23 cellular contexts compared by ENCODE assay signal in the genomic region with DNA sequence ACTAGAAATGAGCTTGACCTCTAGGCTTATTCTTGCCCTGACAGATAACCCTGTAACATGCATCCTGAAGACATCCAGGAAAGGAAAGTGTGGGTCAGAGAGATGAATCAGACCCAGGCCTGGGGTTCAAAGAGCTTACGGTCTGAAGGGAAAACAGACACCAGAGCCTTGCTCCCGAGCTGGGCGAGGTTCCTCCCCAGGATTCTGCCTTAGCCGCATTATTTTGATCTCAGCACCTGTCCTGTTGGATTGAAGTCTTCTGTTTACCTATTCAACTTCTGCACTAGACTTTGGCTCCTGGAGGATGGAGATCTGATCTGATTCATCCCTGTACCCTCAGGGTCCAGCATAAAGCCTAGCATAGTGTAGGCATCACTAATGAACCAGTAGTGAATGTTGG. TPM values are rescaled to one million over a fixed set of nuclear protein-coding genes. Genes with fewer than 3 reads are reported as not detected.
DNase-seq lines count a peak whose midpoint lies in the region; ATAC-seq, FAIRE-seq and TF ChIP-seq lines count a peak whose summit lies in the region.
"Had no signal": no experiment of that assay in that cellular context is flagged by ENCODE, and none has a peak within 500 bp of the region (broad histone marks: within the 10 kb centered on the region; RNA-seq: fewer than 3 reads in every experiment).

No MANE protein-coding gene starts in this region.

- WGBS in heart left ventricle, 4 donors = 57 to 63% (median 60%) methylated on average over 4 of the region's 4 CpGs

- TF ChIP-seq CTCF in right atrium auricular region (IDR thresholded peaks at IDR 0.05) = no peak
- no peak for TF ChIP-seq CTCF in heart left ventricle (IDR thresholded peaks at IDR 0.05)
- no peak for TF ChIP-seq CTCF in tibial artery (IDR thresholded peaks at IDR 0.05)

- FAIRE-seq in GM19239 (lab: Jason Lieb, UNC) = no peak
- FAIRE-seq: HTR-8/SVneo had no signal

- peaks cover 0 to 4% (median 0%) of the 10 kb centered on the region in 5 donors for H3K36me3 Mint-ChIP-seq in naive thymus-derived CD4-positive, alpha-beta T cell
- no peaks in the 10 kb centered on the region for H3K36me3 Mint-ChIP-seq in stimulated activated effector memory CD8-positive, alpha-beta T cell treated with anti-CD3 and anti-CD28 coated beads, Interleukin-12 subunit alpha, Interleukin-12 subunit beta, amount 100 ng/mL, for 72 hours
- H3K36me3 Mint-ChIP-seq: CD4-positive, alpha-beta memory T cell; IgD-negative memory B cell had no signal

- intact Hi-C loops in heart left ventricle (cut with DNase I) (loop anchor here in 1 of 10 donors (5.0 kb wide), 1 partner anchor 48 kb away; no protein-coding TSS in a partner anchor), tibial artery (cut with DNase I; ENCODE audit: low total_unique reads) (no loop called here)
- intact Hi-C loops in naive thymus-derived CD4-positive, alpha-beta T cell (cut with micrococcal nuclease) = no loop called here

- POLR2A ChIA-PET in naive thymus-derived CD4-positive, alpha-beta T cell (lab: Charles Lee) = no interaction called here

- H3K9me3 ChIP-seq in right atrium auricular region = no peaks in the 10 kb centered on the region
- no peaks in the 10 kb centered on the region for H3K9me3 ChIP-seq in heart left ventricle
- no peaks in the 10 kb centered on the region for H3K9me3 ChIP-seq in tibial artery
- H3K9me3 ChIP-seq in naive thymus-derived CD4-positive, alpha-beta T cell (ENCODE audit: control insufficient read depth in 2 of 3, low read length in 3 of 3) = no peaks in the 10 kb centered on the region
- H3K9me3 ChIP-seq: HAP-1 had no signal

- DNase-seq in right atrium auricular region (ENCODE audit: low spot score) (no peak), heart left ventricle (no peak), mesenteric fat pad (ENCODE audit: low spot score) (peak; percentile 16), tibial artery (no peak), GM19239 (ENCODE audit: insufficient read length, low spot score) (no peak)
- DNase-seq in naive thymus-derived CD4-positive, alpha-beta T cell = no peak
- no peak for DNase-seq in stimulated activated effector memory CD8-positive, alpha-beta T cell treated with anti-CD3 and anti-CD28 coated beads, Interleukin-12 subunit alpha, Interleukin-12 subunit beta, amount 100 ng/mL, for 72 hours (ENCODE audit: low spot score in 2 of 2)
- DNase-seq: Calu3; CD4-positive, alpha-beta memory T cell; Kasumi-1; NCI-H1105; NCI-H1694; NCI-H69; NK-92 treated with Interleukin-12 subunit alpha and Interleukin-12 subunit beta, amount 100 ng/mL, for 24 hours; OCI-M1 had no signal

- ATAC-seq in heart left ventricle (no peak), HG03439 (IDR thresholded peaks at IDR 0.05; ENCODE audit: unreplicated experiment) (no peak)
- ATAC-seq in naive thymus-derived CD4-positive, alpha-beta T cell = no peak
- no peak for ATAC-seq in stimulated activated effector memory CD8-positive, alpha-beta T cell treated with anti-CD3 and anti-CD28 coated beads, Interleukin-12 subunit alpha, Interleukin-12 subunit beta, amount 100 ng/mL, for 72 hours

- H3K4me3 ChIP-seq in right atrium auricular region (peak overlapping the region; percentile 31 to 35), heart left ventricle (peak overlapping the region in 3 of 12 donors; percentile 2 to 59 (median 54)), tibial artery (peak overlapping the region; percentile 29 to 35)
- H3K4me3 ChIP-seq in naive thymus-derived CD4-positive, alpha-beta T cell (ENCODE audit: low read length) = no peak overlapping the region
- H3K4me3 ChIP-seq: HAP-1 had no signal

- H3K27ac ChIP-seq in right atrium auricular region (peak overlapping the region; percentile 23 to 88), heart left ventricle (peak overlapping the region in 3 of 12 donors; percentile 9 to 87 (median 87)), tibial artery (no peak overlapping the region)
- H3K27ac ChIP-seq in naive thymus-derived CD4-positive, alpha-beta T cell (ENCODE audit: low read depth, low read length) = no peak overlapping the region
- H3K27ac ChIP-seq: HL-60 had no signal

- H3K27me3 Mint-ChIP-seq in naive thymus-derived CD4-positive, alpha-beta T cell = peaks cover 13 to 28% (median 20%) of the 10 kb centered on the region in 5 donors

- CTCF ChIA-PET in naive thymus-derived CD4-positive, alpha-beta T cell (lab: Charles Lee) = no interaction called here

- no peak for TF ChIP-seq POLR2A in heart left ventricle (IDR thresholded peaks at IDR 0.05)

- no peak overlapping the region for H3K27ac Mint-ChIP-seq in naive thymus-derived CD4-positive, alpha-beta T cell
- H3K27ac Mint-ChIP-seq in stimulated activated effector memory CD8-positive, alpha-beta T cell treated with anti-CD3 and anti-CD28 coated beads, Interleukin-12 subunit alpha, Interleukin-12 subunit beta, amount 100 ng/mL, for 72 hours = no peak overlapping the region
- H3K27ac Mint-ChIP-seq: IgD-negative memory B cell had no signal

- no peaks in the 10 kb centered on the region for H3K4me1 Mint-ChIP-seq in naive thymus-derived CD4-positive, alpha-beta T cell
- H3K4me1 Mint-ChIP-seq in stimulated activated effector memory CD8-positive, alpha-beta T cell treated with anti-CD3 and anti-CD28 coated beads, Interleukin-12 subunit alpha, Interleukin-12 subunit beta, amount 100 ng/mL, for 72 hours = no peaks in the 10 kb centered on the region
- H3K4me1 Mint-ChIP-seq: IgD-negative memory B cell had no signal

- no peaks in the 10 kb centered on the region for H3K27me3 ChIP-seq in right atrium auricular region
- H3K27me3 ChIP-seq in heart left ventricle = no peaks in the 10 kb centered on the region
- H3K27me3 ChIP-seq in tibial artery = peaks cover 0 to 5% of the 10 kb centered on the region in 2 donors
- H3K27me3 ChIP-seq in naive thymus-derived CD4-positive, alpha-beta T cell (ENCODE audit: control insufficient read depth in 2 of 2, insufficient read depth in 2 of 2, low read length in 2 of 2) = no peaks in the 10 kb centered on the region

- H3K36me3 ChIP-seq in right atrium auricular region = no peaks in the 10 kb centered on the region
- no peaks in the 10 kb centered on the region for H3K36me3 ChIP-seq in heart left ventricle
- no peaks in the 10 kb centered on the region for H3K36me3 ChIP-seq in tibial artery
- H3K36me3 ChIP-seq in naive thymus-derived CD4-positive, alpha-beta T cell (ENCODE audit: control insufficient read depth in 2 of 3, insufficient read depth in 3 of 3, low read length in 3 of 3) = no peaks in the 10 kb centered on the region
- H3K36me3 ChIP-seq: HAP-1 had no signal

- peaks cover 0 to 20% of the 10 kb centered on the region in 2 donors for H3K4me1 ChIP-seq in right atrium auricular region
- H3K4me1 ChIP-seq in heart left ventricle = peaks cover 3 to 30% (median 17%) of the 10 kb centered on the region in 12 donors
- peaks cover 0 to 13% (median 1%) of the 10 kb centered on the region in 4 donors for H3K4me1 ChIP-seq in tibial artery
- H3K4me1 ChIP-seq in naive thymus-derived CD4-positive, alpha-beta T cell (ENCODE audit: control insufficient read depth in 2 of 2, insufficient read depth in 2 of 2, low read length in 2 of 2) = no peaks in the 10 kb centered on the region
- H3K4me1 ChIP-seq: HAP-1 had no signal

- peaks cover 0 to 5% (median 0%) of the 10 kb centered on the region in 11 donors for H3K9me3 Mint-ChIP-seq in naive thymus-derived CD4-positive, alpha-beta T cell
- H3K9me3 Mint-ChIP-seq in stimulated activated effector memory CD8-positive, alpha-beta T cell treated with anti-CD3 and anti-CD28 coated beads, Interleukin-12 subunit alpha, Interleukin-12 subunit beta, amount 100 ng/mL, for 72 hours = no peaks in the 10 kb centered on the region
- H3K9me3 Mint-ChIP-seq: IgD-negative memory B cell had no signal

- no peak overlapping the region for H3K4me3 Mint-ChIP-seq in naive thymus-derived CD4-positive, alpha-beta T cell
- no peak overlapping the region for H3K4me3 Mint-ChIP-seq in stimulated activated effector memory CD8-positive, alpha-beta T cell treated with anti-CD3 and anti-CD28 coated beads, Interleukin-12 subunit alpha, Interleukin-12 subunit beta, amount 100 ng/mL, for 72 hours
- H3K4me3 Mint-ChIP-seq: CD4-positive, alpha-beta memory T cell; IgD-negative memory B cell had no signal

RNA-seq across cellular contexts. Expression of gene CYP4B1, which starts 1.9 kb away (rescaled TPM):
- total RNA-seq in right atrium auricular region = 10 to 100 TPM; 20.0 to 47.8 TPM
- 100 to 1,000 TPM in 1 of 9 donors, 10 to 100 TPM in 3, 1 to 10 TPM in 4, not detected in 1; 1.5 to 103 (median 10.0) TPM for total RNA-seq in heart left ventricle
- polyA plus RNA-seq in heart left ventricle = 10 to 100 TPM in 1 of 2 donors, 1 to 10 TPM in 1; 7.6 to 24.9 TPM
- total RNA-seq in mesenteric fat pad = 106 TPM
- not detected for total RNA-seq in naive thymus-derived CD4-positive, alpha-beta T cell
- not detected for polyA plus RNA-seq in naive thymus-derived CD4-positive, alpha-beta T cell
- total RNA-seq: A172; CD4-positive, alpha-beta memory T cell; RPMI7951 had no signal
- polyA plus RNA-seq: BJ, IgD-negative memory B cell had no signal

Comparison
In these comparisons a context has a peak if more than half of its experiments do, and no peak if none do; other contexts are left out.
1. H3K27ac ChIP-seq: peak in right atrium auricular region (2 of 2); none in tibial artery (0 of 2) and naive thymus-derived CD4-positive, alpha-beta T cell (single experiment).